Comparison of ENCODE assay signal across 19 cellular contexts in genomic region chr1:195580988-195581387, GRCh38.
A peak's percentile ranks its signal among the peaks of the same experiment; 100 is the strongest.
DNase-seq lines count a peak whose midpoint lies in the region; ATAC-seq and TF ChIP-seq lines count a peak whose summit lies in the region.
"Had no signal": no experiment of that assay in that cellular context is flagged by ENCODE, and none has a peak within 500 bp of the region (broad histone marks: within the 10 kb centered on the region; RNA-seq: fewer than 3 reads in every experiment).

No MANE protein-coding gene starts in this region.

- no peak overlapping the region for H2BK15ac ChIP-seq in neuronal stem cell (ENCODE audit: low read length)

- H3K4me2 ChIP-seq in PC-3 (ENCODE audit: low read length) (no peak overlapping the region), neuronal stem cell (ENCODE audit: insufficient read depth, low read length, poor library complexity, severe bottlenecking) (no peak overlapping the region)

- H3K9me2 ChIP-seq in PC-3 (replicated peaks; ENCODE audit: low read length), result no peaks in the 10 kb centered on the region

- H3K23ac ChIP-seq in neuronal stem cell (ENCODE audit: low read depth, low read length, poor library complexity), result no peak overlapping the region

- H4K8ac ChIP-seq in neuronal stem cell (ENCODE audit: low read depth, low read length), result no peak overlapping the region

- H3K9me3 ChIP-seq in PC-3 (ENCODE audit: low read length), result no peaks in the 10 kb centered on the region
- peaks cover 0 to 3% of the 10 kb centered on the region in 2 donors for H3K9me3 ChIP-seq in neuronal stem cell (replicated peaks in 1 of 2; ENCODE audit: control insufficient read depth in 2 of 2, insufficient read depth in 1 of 2, low read depth in 1 of 2, low read length in 2 of 2)

- no peak overlapping the region for H2BK120ac ChIP-seq in neuronal stem cell (ENCODE audit: low read depth, low read length)

- H3K14ac ChIP-seq in neuronal stem cell (ENCODE audit: low read length), result no peak overlapping the region

- no peak overlapping the region for H4K91ac ChIP-seq in neuronal stem cell (ENCODE audit: low read depth, low read length, poor library complexity)

- H2AK5ac ChIP-seq in neuronal stem cell (ENCODE audit: low read depth, low read length), result no peak overlapping the region

- H3K27ac ChIP-seq in C4-2B (no peak overlapping the region), PC-3 (ENCODE audit: low read length) (no peak overlapping the region), neuronal stem cell (replicated peaks; ENCODE audit: low read length) (no peak overlapping the region)
- H3K27ac ChIP-seq: heart right ventricle had no signal

- no peak overlapping the region for H2BK12ac ChIP-seq in neuronal stem cell (ENCODE audit: low read length)

- WGBS in neuronal stem cell (ENCODE audit: extremely low coverage in 2 of 2, insufficient read length in 2 of 2, insufficient replicate concordance in 1 of 2), 2 donors, result no CpG with 5 or more reads among the region's 2 CpGs

- H3K18ac ChIP-seq in neuronal stem cell (ENCODE audit: low read length), result no peak overlapping the region

- CTCF ChIA-PET in HEK293T (lab: Yijun Ruan, JAX), result no interaction called here
- CTCF ChIA-PET in PC-3 (lab: Charles Lee), result no interaction called here

- H3K9ac ChIP-seq in PC-3 (ENCODE audit: low read length), result no peak overlapping the region
- H3K9ac ChIP-seq in neuronal stem cell (ENCODE audit: low read depth, low read length, poor library complexity), result no peak overlapping the region

- intact Hi-C loops in PC-3 (cut with micrococcal nuclease) (no loop called here), Right ventricle myocardium superior (cut with DNase I) (no loop called here)

- TF ChIP-seq CTCF in C4-2B (conservative IDR thresholded peaks at IDR 0.05) (peak; percentile 41), PC-3 (conservative IDR thresholded peaks at IDR 0.05; ENCODE audit: low read depth, low read length) (peak; percentile 17; the same call in 1 of the 2 replicates), fibroblast of mammary gland (conservative IDR thresholded peaks at IDR 0.05; ENCODE audit: control insufficient read depth, insufficient read depth, low read depth, low read length) (peak; percentile 10)

- H3K79me1 ChIP-seq in neuronal stem cell (ENCODE audit: low read depth, low read length), result no peaks in the 10 kb centered on the region

- no TSS peak for BruUV-seq in PC-3 (replicated peaks; lab: Mats Ljungman, UMichigan)

- H3K27me3 ChIP-seq in PC-3 (ENCODE audit: low read length), result no peaks in the 10 kb centered on the region
- H3K27me3 ChIP-seq in neuronal stem cell (ENCODE audit: control insufficient read depth in 3 of 3, insufficient read depth in 3 of 3, low read depth in 1 of 3, low read length in 3 of 3), result peaks cover 0 to 1% (median 0%) of the 10 kb centered on the region in 3 experiments
- H3K27me3 ChIP-seq: heart right ventricle had no signal

- H3F3A ChIP-seq in PC-3 (ENCODE audit: low read length, unreplicated experiment), result no peaks in the 10 kb centered on the region

- H3K4me1 ChIP-seq in PC-3 (ENCODE audit: insufficient read depth, low read length) (no peaks in the 10 kb centered on the region; the same call in 1 of the 2 replicates), neuronal stem cell (ENCODE audit: control insufficient read depth in 2 of 2, insufficient read depth in 1 of 2, low read depth in 1 of 2, low read length in 2 of 2) (no peaks in the 10 kb centered on the region)
- H3K4me1 ChIP-seq: heart right ventricle had no signal

- POLR2A ChIA-PET in HEK293T (lab: Yijun Ruan, JAX) (no interaction called here), PC-3 (lab: Charles Lee; ENCODE audit: unreplicated experiment) (no interaction called here)

- H2BK5ac ChIP-seq in neuronal stem cell (ENCODE audit: low read length), result no peak overlapping the region

- no peak overlapping the region for H2AFZ ChIP-seq in PC-3 (ENCODE audit: low read length)
- no peak overlapping the region for H2AFZ ChIP-seq in neuronal stem cell (ENCODE audit: low read length)

- ATAC-seq in PC-3 (no peak), Right ventricle myocardium superior (ENCODE audit: poor library complexity) (no peak)
- ATAC-seq: activated CD8-positive, alpha-beta memory T cell treated with anti-CD3 and anti-CD28 coated beads, Interleukin-2, amount 10 ng/mL, durations not matched to agents 7 days and 5 days; activated naive CD4-positive, alpha-beta T cell treated with anti-CD3 and anti-CD28 coated beads, Interleukin-2, amount 50 U/mL, for 72 hours; heart right ventricle; left lobe of liver; right cardiac atrium; stimulated activated memory B cell treated with anti-CD40 and anti-IgM and Interleukin-4, amounts not matched to agents 10 μg/mL and 1 μg/mL and 100 μg/mL, for 72 hours had no signal

- H3K79me2 ChIP-seq in PC-3 (ENCODE audit: low read length), result no peaks in the 10 kb centered on the region

- H3K4me3 ChIP-seq in PC-3 (ENCODE audit: low read length) (no peak overlapping the region), fibroblast of mammary gland (ENCODE audit: control insufficient read depth, low read depth, low read length) (no peak overlapping the region), neuronal stem cell (ENCODE audit: low read length in 2 of 2) (no peak overlapping the region)
- H3K4me3 ChIP-seq: heart right ventricle had no signal

- H4K20me1 ChIP-seq in PC-3 (ENCODE audit: low read length), result no peaks in the 10 kb centered on the region

- H3K4ac ChIP-seq in neuronal stem cell (ENCODE audit: low read length), result no peak overlapping the region

- DNase-seq in HEK293T (ENCODE audit: extremely low spot score), result peak; percentile 15
- peak; percentile 8 for DNase-seq in PC-3
- DNase-seq in fibroblast of mammary gland (ENCODE audit: low read depth), result no peak
- no peak for DNase-seq in 8988T
- no peak for DNase-seq in neuronal stem cell (ENCODE audit: low spot score)
- DNase-seq in COLO829 (ENCODE audit: low spot score), result no peak
- no peak for DNase-seq in Right ventricle myocardium superior
- DNase-seq: activated CD8-positive, alpha-beta memory T cell treated with anti-CD3 and anti-CD28 coated beads, Interleukin-2, amount 10 ng/mL, durations not matched to agents 7 days and 5 days; DND-41; heart right ventricle; naive B cell; NCI-H1092 treated with DMSO at 0.1 percent for 48 hours; NCI-H510A treated with DMSO at 0.1 percent for 48 hours; right cardiac atrium; stimulated activated CD4-positive, alpha-beta T cell treated with anti-CD3 and anti-CD28 coated beads, Interleukin-4, amount 100 ng/mL, for 4 hours had no signal

- H3K36me3 ChIP-seq in PC-3 (ENCODE audit: low read depth, low read length) (no peaks in the 10 kb centered on the region), neuronal stem cell (replicated peaks in 1 of 2; ENCODE audit: control insufficient read depth in 2 of 2, insufficient read depth in 2 of 2, low read length in 2 of 2) (no peaks in the 10 kb centered on the region)
- H3K36me3 ChIP-seq: heart right ventricle had no signal

TF ChIP-seq in HEK293T, 16 proteins besides CTCF, POLR2A, EP300 and RAD21:
- TF ChIP-seq LEF1 (IDR thresholded peaks at IDR 0.05; ENCODE audit: borderline replicate concordance) (no peak), ELF4 (IDR thresholded peaks at IDR 0.05) (no peak), BHLHE40 (IDR thresholded peaks at IDR 0.05; ENCODE audit: borderline replicate concordance) (no peak), ZNF384 (IDR thresholded peaks at IDR 0.05) (no peak), FOXK2 (IDR thresholded peaks at IDR 0.05) (no peak), SUZ12 (IDR thresholded peaks at IDR 0.05) (no peak), FOXA1 (IDR thresholded peaks at IDR 0.05) (no peak), ARNT (IDR thresholded peaks at IDR 0.05) (no peak), TARDBP (IDR thresholded peaks at IDR 0.05) (no peak), NFRKB (IDR thresholded peaks at IDR 0.05) (no peak), FOXM1 (IDR thresholded peaks at IDR 0.05; ENCODE audit: borderline replicate concordance) (no peak)

Comparison
In these comparisons a context has a peak if more than half of its experiments do, and no peak if none do; other contexts are left out.
1. DNase-seq: peak in HEK293T (single experiment) and PC-3 (single experiment); none in fibroblast of mammary gland (single experiment), 8988T (single experiment), neuronal stem cell (single experiment), COLO829 (single experiment) and Right ventricle myocardium superior (single experiment).
2. Peak in every context shown above with its lines, with median percentiles within 50 percentile points of each other: CTCF ChIP-seq.